8 cellular contexts compared by ENCODE assay signal in genomic region chr11:67373916-67374570, GRCh38. TPM values are rescaled to one million over a fixed set of nuclear protein-coding genes. Genes with fewer than 3 reads are reported as not detected.
DNase-seq lines count a peak whose midpoint lies in the region; ATAC-seq and TF ChIP-seq lines count a peak whose summit lies in the region.

No MANE protein-coding gene starts in this region.

- H2BK5ac ChIP-seq in H9 (ENCODE audit: insufficient read length, low read length), result no peak overlapping the region

- H3K4me1 Mint-ChIP-seq in CD8-positive, alpha-beta T cell (ENCODE audit: low read depth), result peaks cover 48% of the 10 kb centered on the region
- H3K4me1 Mint-ChIP-seq in H9, result peaks cover 51 to 59% of the 10 kb centered on the region in 2 experiments
- peaks cover 56% of the 10 kb centered on the region for H3K4me1 Mint-ChIP-seq in brain

- peak; percentile 27 for ATAC-seq in CD8-positive, alpha-beta T cell
- ATAC-seq in gastrocnemius medialis (peak; percentile 58 to 69), GM21529 (IDR thresholded peaks at IDR 0.05; ENCODE audit: unreplicated experiment) (no peak)

- H3K56ac ChIP-seq in H9 (ENCODE audit: insufficient read length, low read depth, low read length), result no peak overlapping the region

- no peaks in the 10 kb centered on the region for H3K9me3 ChIP-seq in CD8-positive, alpha-beta T cell (ENCODE audit: low read length)
- H3K9me3 ChIP-seq in H9 (ENCODE audit: control insufficient read depth, low read depth, low read length) (no peaks in the 10 kb centered on the region), SJCRH30 (replicated peaks) (no peaks in the 10 kb centered on the region), iPS-15b (ENCODE audit: control insufficient read depth, insufficient read depth, low read length) (no peaks in the 10 kb centered on the region), gastrocnemius medialis (no peaks in the 10 kb centered on the region)

- POLR2A ChIA-PET in CD8-positive, alpha-beta T cell (lab: Charles Lee), result interaction anchor here (0.7 to 3.8 kb wide), 11 partner anchors 8 to 61 kb away, joined by 3 to 35 read pairs (median 5); partner anchors contain the start of genes POLD4 and RAD9A

- TF ChIP-seq CTCF in CD8-positive, alpha-beta T cell (IDR thresholded peaks at IDR 0.05), result peak; percentile 47
- TF ChIP-seq CTCF in H9 (conservative IDR thresholded peaks at IDR 0.05) (peak; percentile 50), brain (conservative IDR thresholded peaks at IDR 0.05) (peak; percentile 39 to 57), gastrocnemius medialis (IDR thresholded peaks at IDR 0.05 in 4 of 5, conservative IDR thresholded peaks at IDR 0.05 in 1 of 5) (peak; percentile 18 to 70 (median 53))

- H2BK120ac ChIP-seq in H9 (ENCODE audit: low read depth, low read length, poor library complexity, severe bottlenecking), result no peak overlapping the region

- peaks cover 2% of the 10 kb centered on the region for H3K36me3 Mint-ChIP-seq in CD8-positive, alpha-beta T cell
- H3K36me3 Mint-ChIP-seq in H9 (ENCODE audit: insufficient read depth in 1 of 3, low read depth in 3 of 3) (no peaks in the 10 kb centered on the region; a peak in 1 of 7 replicates), brain (no peaks in the 10 kb centered on the region)

- H4K5ac ChIP-seq in H9 (ENCODE audit: insufficient read length, low read depth, low read length), result no peak overlapping the region

- no peak overlapping the region for H3K23ac ChIP-seq in H9 (ENCODE audit: insufficient read length, low read depth, low read length)

- CTCF ChIA-PET in CD8-positive, alpha-beta T cell (lab: Charles Lee), result interaction anchor here (0.9 to 40.7 kb wide), 5 partner anchors 5 to 111 kb away, joined by 3 to 1319 read pairs (median 37); partner anchors contain the start of genes CLCF1, POLD4 and RAD9A

- H4K8ac ChIP-seq in H9 (replicated peaks; ENCODE audit: insufficient read length, low read depth, low read length), result no peak overlapping the region

- H4K91ac ChIP-seq in H9 (ENCODE audit: insufficient read length, low read depth, low read length), result no peak overlapping the region

- peak in 5 of 7 experiments; percentile 41 to 67 (median 58) for DNase-seq in CD8-positive, alpha-beta T cell
- peak; percentile 85 for DNase-seq in H9
- peak; percentile 88 to 90 for DNase-seq in SJCRH30
- peak; percentile 41 to 68 for DNase-seq in gastrocnemius medialis
- no peak for DNase-seq in GM19240 (ENCODE audit: insufficient read length, low spot score)

- no peak overlapping the region for H3K27ac Mint-ChIP-seq in CD8-positive, alpha-beta T cell
- H3K27ac Mint-ChIP-seq in H9, result 0 out of 7 replicates have a peak overlapping the region, but pooled peaks of 1 of the 3 experiments have one; percentile 52
- H3K27ac Mint-ChIP-seq in brain, result peak overlapping the region; percentile 72 to 95 (median 90)

- no peak overlapping the region for H3K18ac ChIP-seq in H9 (ENCODE audit: insufficient read length, low read depth, low read length)

- H4K20me1 ChIP-seq in H9 (ENCODE audit: control insufficient read depth, insufficient read depth, insufficient read length), result no peaks in the 10 kb centered on the region

- no peaks in the 10 kb centered on the region for H3K36me3 ChIP-seq in CD8-positive, alpha-beta T cell (ENCODE audit: insufficient read depth, low read length)
- 0 out of 2 replicates have a peak, but pooled peaks cover 6% of the 10 kb centered on the region for H3K36me3 ChIP-seq in SJCRH30
- no peaks in the 10 kb centered on the region for H3K36me3 ChIP-seq in iPS-15b (ENCODE audit: control insufficient read depth, insufficient read depth, low read length)
- H3K36me3 ChIP-seq in gastrocnemius medialis, result no peaks in the 10 kb centered on the region

- peak overlapping the region; percentile 61 for H3K4me3 ChIP-seq in CD8-positive, alpha-beta T cell (ENCODE audit: low read depth, low read length)
- H3K4me3 ChIP-seq in SJCRH30, result peak overlapping the region; percentile 99
- H3K4me3 ChIP-seq in iPS-15b (ENCODE audit: low read depth, low read length), result peak overlapping the region; percentile 53
- peak overlapping the region; percentile 58 to 75 (median 69) for H3K4me3 ChIP-seq in gastrocnemius medialis

- H3K4me3 Mint-ChIP-seq in CD8-positive, alpha-beta T cell, result peak overlapping the region; percentile 79
- H3K4me3 Mint-ChIP-seq in H9 (peak overlapping the region; percentile 74 to 91), brain (peak overlapping the region; percentile 84 to 90 (median 85))

- H3K4me1 ChIP-seq in CD8-positive, alpha-beta T cell (ENCODE audit: insufficient read depth, low read length), result peaks cover 47% of the 10 kb centered on the region
- peaks cover 7% of the 10 kb centered on the region; the same call in 1 of the 2 replicates for H3K4me1 ChIP-seq in H9 (ENCODE audit: insufficient read depth, low read length)
- peaks cover 45% of the 10 kb centered on the region for H3K4me1 ChIP-seq in SJCRH30
- H3K4me1 ChIP-seq in iPS-15b (ENCODE audit: control insufficient read depth, insufficient read depth, low read length), result peaks cover 30% of the 10 kb centered on the region
- peaks cover 8 to 13% of the 10 kb centered on the region in 2 donors for H3K4me1 ChIP-seq in gastrocnemius medialis

- WGBS in H9 (ENCODE audit: extremely low coverage, insufficient read length, low lambda C conversion rate), result no CpG with 5 or more reads among the region's 28 CpGs

- H3K14ac ChIP-seq in H9 (ENCODE audit: insufficient read depth, low read length), result no peak overlapping the region

- no peak overlapping the region for H3K27ac ChIP-seq in CD8-positive, alpha-beta T cell (ENCODE audit: low read depth, low read length)
- no peak overlapping the region for H3K27ac ChIP-seq in H9 (ENCODE audit: insufficient read length, low read depth, low read length)
- H3K27ac ChIP-seq in SJCRH30, result peak overlapping the region; percentile 81
- H3K27ac ChIP-seq in gastrocnemius medialis, result peak overlapping the region; percentile 73 to 82 (median 78)

- peak overlapping the region; percentile 88 for H3K4me2 ChIP-seq in H9 (ENCODE audit: insufficient read depth, insufficient read length, low read length)

- H3T11ph ChIP-seq in H9 (ENCODE audit: low read length), result no peak overlapping the region

- intact Hi-C loops in CD8-positive, alpha-beta T cell (cut with DNase I, micrococcal nuclease), result loop anchor here (1.0 to 5.0 kb wide), 2 partner anchors 21 to 107 kb away; partner anchors contain the start of genes POLD4 (in 2 of the 2) and GRK2 (in 1 of the 2)
- intact Hi-C loops in gastrocnemius medialis (cut with DNase I; ENCODE audit: low total_unique reads), result loop anchor here (1.0 kb wide), 1 partner anchor 21 kb away; the partner anchor contains the start of gene POLD4

- peaks cover 30% of the 10 kb centered on the region for H3K23me2 ChIP-seq in H9 (ENCODE audit: insufficient read length, low read depth, low read length, poor library complexity, severe bottlenecking)

- in situ Hi-C loops in gastrocnemius medialis (cut with MboI; ENCODE audit: low sequenced_read_pairs in 4 of 4), result no loop called here

- no peak overlapping the region for H3K9ac ChIP-seq in H9 (ENCODE audit: extremely low read depth, insufficient read length, low read length)
- peak overlapping the region; percentile 2 for H3K9ac ChIP-seq in iPS-15b (ENCODE audit: low read depth, low read length)

- H3K79me2 ChIP-seq in H9 (ENCODE audit: insufficient read depth, low read length), result no peaks in the 10 kb centered on the region

- no peak overlapping the region for H2BK12ac ChIP-seq in H9 (ENCODE audit: insufficient read length, low read depth, low read length)

- H2BK20ac ChIP-seq in H9 (ENCODE audit: low read depth, low read length, poor library complexity, severe bottlenecking), result no peak overlapping the region

- no peaks in the 10 kb centered on the region for H3K79me1 ChIP-seq in H9 (ENCODE audit: insufficient read depth, low read depth, low read length, poor library complexity, severe bottlenecking)

- no peak overlapping the region for H2AFZ ChIP-seq in H9 (ENCODE audit: low read length)

- no peak overlapping the region for H3K4ac ChIP-seq in H9 (ENCODE audit: low read depth, low read length)

- H2BK15ac ChIP-seq in H9 (ENCODE audit: low read depth, low read length), result no peak overlapping the region

- no peaks in the 10 kb centered on the region for H3K9me3 Mint-ChIP-seq in CD8-positive, alpha-beta T cell
- H3K9me3 Mint-ChIP-seq in H9, result no peaks in the 10 kb centered on the region; a peak in 2 of 5 replicates
- H3K9me3 Mint-ChIP-seq in brain, result peaks cover 0 to 5% (median 0%) of the 10 kb centered on the region in 5 experiments

- H3K27me3 Mint-ChIP-seq in CD8-positive, alpha-beta T cell (ENCODE audit: low read depth), result peaks cover 8% of the 10 kb centered on the region
- H3K27me3 Mint-ChIP-seq in H9 (ENCODE audit: low read depth) (peaks cover 83% of the 10 kb centered on the region), brain (peaks cover 56% of the 10 kb centered on the region)

- peak; percentile 22 to 24 for TF ChIP-seq POLR2A in gastrocnemius medialis (IDR thresholded peaks at IDR 0.05)

- H3K27me3 ChIP-seq in CD8-positive, alpha-beta T cell (ENCODE audit: insufficient read depth, low read length), result no peaks in the 10 kb centered on the region
- H3K27me3 ChIP-seq in H9 (ENCODE audit: insufficient read depth, low read length), result peaks cover 10% of the 10 kb centered on the region; the same call in 1 of the 2 replicates
- H3K27me3 ChIP-seq in SJCRH30, result no peaks in the 10 kb centered on the region
- peaks cover 48% of the 10 kb centered on the region for H3K27me3 ChIP-seq in iPS-15b (ENCODE audit: control insufficient read depth, insufficient read depth, low read length)
- H3K27me3 ChIP-seq in gastrocnemius medialis, result peaks cover 23 to 43% (median 31%) of the 10 kb centered on the region in 3 donors

- H2AK5ac ChIP-seq in H9 (ENCODE audit: insufficient read length, low read length), result no peak overlapping the region

RNA-seq across cellular contexts. Expression of gene CLCF1, which starts 0.6 kb away (rescaled TPM):
- total RNA-seq in CD8-positive, alpha-beta T cell, result 1 to 10 TPM; 7.1 to 7.8 TPM
- total RNA-seq in H9 (2021) (1.6 and 2.1 TPM in 2 replicates), gastrocnemius medialis (1 to 10 TPM in 2 of 4 donors, under 1 TPM in 2; 0.24 to 2.7 (median 0.91) TPM)
- total RNA-seq in SJCRH30 (2014; rRNA removed; shearing (Covaris generic)), result 5.2 and 6.1 TPM in 2 replicates
- 0.46 TPM for polyA plus RNA-seq in brain (ENCODE audit: insufficient read depth, low read depth, low replicate concordance)

RNA-seq across cellular contexts. Expression of gene RAD9A, which starts 17.7 kb away (rescaled TPM):
- total RNA-seq in CD8-positive, alpha-beta T cell, result 10 to 100 TPM; 13.7 to 14.1 TPM
- 20.9 and 23.8 TPM in 2 replicates for total RNA-seq in H9 (2021)
- total RNA-seq in SJCRH30 (2014; rRNA removed; shearing (Covaris generic)), result 9.4 and 11.7 TPM in 2 replicates
- polyA plus RNA-seq in brain (ENCODE audit: insufficient read depth, low read depth, low replicate concordance), result 18.0 TPM
- total RNA-seq in gastrocnemius medialis, result 10 to 100 TPM in 2 of 4 donors, 1 to 10 TPM in 2; 5.2 to 14.7 (median 7.7) TPM

RNA-seq across cellular contexts. Expression of gene POLD4, which starts 20.7 kb away (rescaled TPM):
- total RNA-seq in CD8-positive, alpha-beta T cell, result 10 to 100 TPM; 32.4 to 41.9 TPM
- total RNA-seq in H9 (2021) (19.5 and 22.3 TPM in 2 replicates), gastrocnemius medialis (100 to 1,000 TPM in 2 of 4 donors, 10 to 100 TPM in 2; 57.4 to 115 (median 87.9) TPM)
- 35.4 and 37.5 TPM in 2 replicates for total RNA-seq in SJCRH30 (2014; rRNA removed; shearing (Covaris generic))
- polyA plus RNA-seq in brain (ENCODE audit: insufficient read depth, low read depth, low replicate concordance), result 39.3 TPM

RNA-seq across cellular contexts. Expression of gene PPP1CA, which starts 27.6 kb away (rescaled TPM):
- 10 to 100 TPM; 40.5 to 42.2 TPM for total RNA-seq in CD8-positive, alpha-beta T cell
- total RNA-seq in H9 (2021) (205 and 214 TPM in 2 replicates), gastrocnemius medialis (100 to 1,000 TPM in 3 of 4 donors, 10 to 100 TPM in 1; 78.4 to 193 (median 124) TPM)
- total RNA-seq in SJCRH30 (2014; rRNA removed; shearing (Covaris generic)), result 169 and 197 TPM in 2 replicates
- 231 TPM for polyA plus RNA-seq in brain (ENCODE audit: insufficient read depth, low read depth, low replicate concordance)

RNA-seq across cellular contexts. Expression of gene TBC1D10C, which starts 29.8 kb away (rescaled TPM):
- 100 to 1,000 TPM; 197 to 201 TPM for total RNA-seq in CD8-positive, alpha-beta T cell
- total RNA-seq in H9 (2021), result 0.28 and 0.44 TPM in 2 replicates
- total RNA-seq in SJCRH30 (2014; rRNA removed; shearing (Covaris generic)), result not detected in 2 replicates
- polyA plus RNA-seq in brain (ENCODE audit: insufficient read depth, low read depth, low replicate concordance), result 0.29 TPM
- under 1 TPM in 3 of 4 donors, not detected in 1; 0.44 to 0.78 (median 0.56) TPM for total RNA-seq in gastrocnemius medialis

Comparison
In these comparisons a context has a peak if more than half of its experiments do, and no peak if none do; other contexts are left out.
1. H3K27ac ChIP-seq: peak in SJCRH30 (single experiment) and gastrocnemius medialis (4 of 4); none in CD8-positive, alpha-beta T cell (single experiment) and H9 (single experiment).
2. Peak in every context shown above with its lines, with median percentiles within 50 percentile points of each other: H3K4me3 ChIP-seq, H3K4me3 Mint-ChIP-seq and CTCF ChIP-seq.